In genomic region chr15:100926258-100926657, GRCh38 we compare ENCODE assay signal across 15 cellular contexts. TPM values are rescaled to one million over a fixed set of nuclear protein-coding genes. Genes with fewer than 3 reads are reported as not detected.
DNase-seq lines count a peak whose midpoint lies in the region; ATAC-seq and TF ChIP-seq lines count a peak whose summit lies in the region.
"Had no signal": no experiment of that assay in that cellular context is flagged by ENCODE, and none has a peak within 500 bp of the region (broad histone marks: within the 10 kb centered on the region; RNA-seq: fewer than 3 reads in every experiment).

No MANE protein-coding gene starts in this region.

- no peak overlapping the region for H3K4me3 Mint-ChIP-seq in memory B cell
- H3K4me3 Mint-ChIP-seq in activated CD8-positive, alpha-beta T cell treated with anti-CD3 and anti-CD28 coated beads, Interleukin-2, amount 10 ng/mL, durations not matched to agents 7 days and 5 days, result no peak overlapping the region
- H3K4me3 Mint-ChIP-seq: neural crest cell; T-helper 2 cell treated with Interferon-gamma antibody and Interleukin-4, amounts not matched to agents 5 μg/mL and 100 μg/mL, for 36 hours had no signal

- H3K27me3 ChIP-seq in H7 (ENCODE audit: control insufficient read depth, insufficient read depth, low read length), result peaks cover 7% of the 10 kb centered on the region
- H3K27me3 ChIP-seq: breast epithelium had no signal

- peaks cover 8% of the 10 kb centered on the region for H3K36me3 Mint-ChIP-seq in memory B cell
- no peaks in the 10 kb centered on the region for H3K36me3 Mint-ChIP-seq in activated CD8-positive, alpha-beta T cell treated with anti-CD3 and anti-CD28 coated beads, Interleukin-2, amount 10 ng/mL, durations not matched to agents 7 days and 5 days (ENCODE audit: low read depth)

- DNase-seq in GM10248 (ENCODE audit: extremely low spot score) (peak; percentile 48), H7 (peak; percentile 83), SK-MEL-5 (ENCODE audit: low read depth, low spot score) (peak; percentile 46), memory B cell (ENCODE audit: low spot score in 2 of 2) (no peak), NCI-H1092 (lab: John Stamatoyannopoulos, UW) (no peak), amygdala (lab: John Stamatoyannopoulos, UW) (no peak)
- no peak for DNase-seq in activated CD8-positive, alpha-beta T cell treated with anti-CD3 and anti-CD28 coated beads, Interleukin-2, amount 10 ng/mL, durations not matched to agents 7 days and 5 days
- DNase-seq: activated naive CD4-positive, alpha-beta T cell treated with Interleukin-2 at 50 U/mL for 16 hours; left ventricle myocardium inferior; MM.1S; NCI-H226 had no signal

- CTCF ChIA-PET in GM10248 (lab: Yijun Ruan, JAX), result interaction anchor here (1.0 to 17.0 kb wide), 5 partner anchors 9 to 82 kb away, joined by 3 to 550 read pairs (median 14); no protein-coding TSS in a partner anchor
- CTCF ChIA-PET in activated CD8-positive, alpha-beta T cell treated with anti-CD3 and anti-CD28 coated beads, Interleukin-2, amount 10 ng/mL, durations not matched to agents 7 days and 5 days (lab: Charles Lee), result no interaction called here

- H3K4me3 ChIP-seq in H7 (ENCODE audit: insufficient read depth, low read depth, low read length), result no peak overlapping the region
- H3K4me3 ChIP-seq: breast epithelium, left ventricle myocardium inferior had no signal

- peak; percentile 31 for TF ChIP-seq CTCF in GM10248 (IDR thresholded peaks at IDR 0.05; ENCODE audit: control extremely low read depth, extremely low read depth, low read depth, missing control alignments)

- H3K27ac Mint-ChIP-seq in memory B cell, result no peak overlapping the region
- no peak overlapping the region for H3K27ac Mint-ChIP-seq in activated CD8-positive, alpha-beta T cell treated with anti-CD3 and anti-CD28 coated beads, Interleukin-2, amount 10 ng/mL, durations not matched to agents 7 days and 5 days
- H3K27ac Mint-ChIP-seq: T-helper 2 cell treated with Interferon-gamma antibody and Interleukin-4, amounts not matched to agents 5 μg/mL and 100 μg/mL, for 36 hours had no signal

- no peaks in the 10 kb centered on the region for H3K9me3 Mint-ChIP-seq in memory B cell
- H3K9me3 Mint-ChIP-seq in activated CD8-positive, alpha-beta T cell treated with anti-CD3 and anti-CD28 coated beads, Interleukin-2, amount 10 ng/mL, durations not matched to agents 7 days and 5 days (ENCODE audit: insufficient read depth), result no peaks in the 10 kb centered on the region
- H3K9me3 Mint-ChIP-seq: neural crest cell; T-helper 2 cell treated with Interferon-gamma antibody and Interleukin-4, amounts not matched to agents 5 μg/mL and 100 μg/mL, for 36 hours had no signal

- no peaks in the 10 kb centered on the region for H3K36me3 ChIP-seq in H7 (replicated peaks; ENCODE audit: control insufficient read depth, insufficient read depth, low read length)
- H3K36me3 ChIP-seq: breast epithelium had no signal

- peaks cover 48% of the 10 kb centered on the region for H3K4me1 Mint-ChIP-seq in memory B cell
- peaks cover 10% of the 10 kb centered on the region for H3K4me1 Mint-ChIP-seq in activated CD8-positive, alpha-beta T cell treated with anti-CD3 and anti-CD28 coated beads, Interleukin-2, amount 10 ng/mL, durations not matched to agents 7 days and 5 days (ENCODE audit: low read depth)
- H3K4me1 Mint-ChIP-seq: neural crest cell had no signal

- H3K27me3 Mint-ChIP-seq in memory B cell, result no peaks in the 10 kb centered on the region
- H3K27me3 Mint-ChIP-seq in activated CD8-positive, alpha-beta T cell treated with anti-CD3 and anti-CD28 coated beads, Interleukin-2, amount 10 ng/mL, durations not matched to agents 7 days and 5 days (ENCODE audit: low read depth), result peaks cover 18% of the 10 kb centered on the region

- POLR2A ChIA-PET in GM10248 (lab: Yijun Ruan, JAX), result no interaction called here
- POLR2A ChIA-PET in activated CD8-positive, alpha-beta T cell treated with anti-CD3 and anti-CD28 coated beads, Interleukin-2, amount 10 ng/mL, durations not matched to agents 7 days and 5 days (lab: Charles Lee), result no interaction called here

- ATAC-seq in memory B cell (ENCODE audit: low read depth) (peak; percentile 23), HG03159 (IDR thresholded peaks at IDR 0.05; ENCODE audit: unreplicated experiment) (no peak)
- ATAC-seq in activated CD8-positive, alpha-beta T cell treated with anti-CD3 and anti-CD28 coated beads, Interleukin-2, amount 10 ng/mL, durations not matched to agents 7 days and 5 days, result no peak

- in situ Hi-C loops in SK-MEL-5 (cut with HindIII; ENCODE audit: low pct_unique_long_range_greater_than_20kb, low sequenced_read_pairs), result no loop called here

RNA-seq across cellular contexts. Expression of gene LRRK1, which starts 7.1 kb away (rescaled TPM):
- total RNA-seq in H7 (2014; rRNA removed; shearing (Covaris generic)), result 3.3 and 6.6 TPM in 2 replicates
- 0.80 and 1.0 TPM in 2 replicates for total RNA-seq in SK-MEL-5 (2014; rRNA removed; shearing (Covaris generic))
- polyA plus RNA-seq in SK-MEL-5 (2015; cell fraction: cytosol; rRNA removed), result 1.2 and 1.4 TPM in 2 replicates
- polyA plus RNA-seq in SK-MEL-5 (2015; cell fraction: nucleus; rRNA removed), result 3.1 and 11.4 TPM in 2 replicates
- total RNA-seq in activated CD8-positive, alpha-beta T cell treated with anti-CD3 and anti-CD28 coated beads, Interleukin-2, amount 10 ng/mL, durations not matched to agents 7 days and 5 days, result under 1 TPM; 0.57 to 0.66 TPM

RNA-seq across cellular contexts. Expression of gene ALDH1A3, which starts 46.6 kb away (rescaled TPM):
- 25.6 and 25.9 TPM in 2 replicates for total RNA-seq in H7 (2014; rRNA removed; shearing (Covaris generic))
- 0.34 and 1.4 TPM in 2 replicates for total RNA-seq in SK-MEL-5 (2014; rRNA removed; shearing (Covaris generic))
- polyA plus RNA-seq in SK-MEL-5 (2015; cell fraction: cytosol; rRNA removed), result 0.48 and 2.0 TPM in 2 replicates
- 0.80 TPM in 1 of 2 replicates, not detected in the other for polyA plus RNA-seq in SK-MEL-5 (2015; cell fraction: nucleus; rRNA removed)
- not detected for total RNA-seq in activated CD8-positive, alpha-beta T cell treated with anti-CD3 and anti-CD28 coated beads, Interleukin-2, amount 10 ng/mL, durations not matched to agents 7 days and 5 days

Comparison
In these comparisons a context has a peak if more than half of its experiments do, and no peak if none do; other contexts are left out.
1. DNase-seq: peak in GM10248 (single experiment), H7 (single experiment) and SK-MEL-5 (single experiment); none in memory B cell (0 of 2), NCI-H1092 (single experiment), amygdala (0 of 56) and activated CD8-positive, alpha-beta T cell treated with anti-CD3 and anti-CD28 coated beads, Interleukin-2, amount 10 ng/mL, durations not matched to agents 7 days and 5 days (single experiment).
2. RNA of gene ALDH1A3, which starts 46.6 kb away (total RNA-seq): 25.6 to 25.9 TPM in H7; 0.34 to 1.4 TPM in SK-MEL-5 and not detected in activated CD8-positive, alpha-beta T cell treated with anti-CD3 and anti-CD28 coated beads, Interleukin-2, amount 10 ng/mL, durations not matched to agents 7 days and 5 days; every median in the first group is over 10 times any median in the second.